In the genomic region with DNA sequence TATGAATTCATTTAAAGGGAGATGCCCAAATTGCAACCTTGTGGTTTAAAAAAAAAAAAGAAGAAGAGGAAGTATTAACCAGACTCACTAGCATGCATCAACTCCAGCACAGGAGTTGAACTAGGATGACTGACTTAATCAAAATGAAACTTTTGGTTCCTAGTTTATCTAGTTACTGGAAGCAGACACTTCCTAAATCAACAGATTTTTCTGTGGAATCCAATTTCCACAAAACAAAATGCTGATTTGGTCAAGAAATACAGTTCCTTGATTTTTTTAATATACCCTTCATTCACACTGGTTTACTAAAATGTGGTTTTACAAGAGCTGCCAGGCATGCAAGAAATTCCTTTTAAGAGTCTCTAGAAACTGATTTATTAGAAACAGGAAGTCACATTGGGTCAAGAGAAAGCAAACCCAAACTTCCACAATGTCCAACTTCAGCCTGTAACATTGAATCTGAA, we compare ENCODE assay signal across 8 cellular contexts. TPM values are rescaled to one million over a fixed set of nuclear protein-coding genes. Genes with fewer than 3 reads are reported as not detected.
A peak's percentile ranks its signal among the peaks of the same experiment; 100 is the strongest.
DNase-seq lines count a peak whose midpoint lies in the region; ATAC-seq and TF ChIP-seq lines count a peak whose summit lies in the region.

No MANE protein-coding gene starts in this region.

- TF ChIP-seq POLR2A in testis (IDR thresholded peaks at IDR 0.05): no peak

- peak; percentile 77 for ATAC-seq in GM21390 (IDR thresholded peaks at IDR 0.05; ENCODE audit: unreplicated experiment)

- no peaks in the 10 kb centered on the region for H3K79me2 ChIP-seq in MM.1S (ENCODE audit: low read length)

- H3K9me2 ChIP-seq in MM.1S (replicated peaks; ENCODE audit: insufficient read depth, low read length): no peaks in the 10 kb centered on the region

- DNase-seq in A172 (ENCODE audit: low spot score) (peak; percentile 46), MM.1S (no peak), fibroblast of pulmonary artery (ENCODE audit: low read depth) (peak; percentile 33), amygdala (lab: John Stamatoyannopoulos, UW) (no peak), testis (no peak)
- no peak for DNase-seq in NK-92 treated with Interleukin-12 subunit alpha and Interleukin-12 subunit beta, amount 100 ng/mL, for 24 hours (lab: John Stamatoyannopoulos, UW)
- DNase-seq in activated T-cell treated with anti-CD3 and anti-CD28 coated beads, Interleukin-2, amount 50 U/mL, for 48 hours: no peak

- H3K27me3 ChIP-seq in MM.1S (replicated peaks; ENCODE audit: insufficient read depth, low read length) (no peaks in the 10 kb centered on the region), testis (no peaks in the 10 kb centered on the region)

- H3K4me3 ChIP-seq in MM.1S (ENCODE audit: low read length) (no peak overlapping the region), fibroblast of pulmonary artery (replicated peaks; ENCODE audit: low read depth, low read length) (no peak overlapping the region), testis (no peak overlapping the region)

- H2AFZ ChIP-seq in MM.1S (ENCODE audit: low read length): no peak overlapping the region

- H3K4me2 ChIP-seq in MM.1S (ENCODE audit: low read depth, low read length): no peak overlapping the region

- H3K36me3 ChIP-seq in MM.1S (replicated peaks; ENCODE audit: insufficient read depth, low read length) (no peaks in the 10 kb centered on the region), testis (ENCODE audit: low read depth, missing control alignments) (no peaks in the 10 kb centered on the region)

- no peak overlapping the region for H3K9ac ChIP-seq in MM.1S (ENCODE audit: low read length)

- H3K27ac ChIP-seq in MM.1S (ENCODE audit: low read length): peak overlapping the region; percentile 18; the same call in 1 of the 2 replicates
- no peak overlapping the region for H3K27ac ChIP-seq in testis

- intact Hi-C loops in testis (cut with DNase I; ENCODE audit: low total_unique reads): no loop called here

- no peaks in the 10 kb centered on the region for H4K20me1 ChIP-seq in MM.1S (ENCODE audit: insufficient read depth, low read length)

- peaks cover 5% of the 10 kb centered on the region; the same call in 1 of the 2 replicates for H3F3A ChIP-seq in MM.1S (ENCODE audit: insufficient read depth, low read length)

- peaks cover 11% of the 10 kb centered on the region for H3K4me1 ChIP-seq in MM.1S (ENCODE audit: low read length)
- peaks cover 24% of the 10 kb centered on the region for H3K4me1 ChIP-seq in testis

- TF ChIP-seq CTCF in MM.1S (IDR thresholded peaks at IDR 0.05; ENCODE audit: low read length) (no peak), fibroblast of pulmonary artery (IDR thresholded peaks at IDR 0.05; ENCODE audit: low read length, missing control alignments) (no peak), testis (IDR thresholded peaks at IDR 0.05) (no peak)

- no peaks in the 10 kb centered on the region for H3K9me3 ChIP-seq in MM.1S (replicated peaks; ENCODE audit: insufficient read depth, low read length)
- H3K9me3 ChIP-seq in testis: no peaks in the 10 kb centered on the region

RNA-seq across cellular contexts. Expression of a gene that starts 41.6 kb away (rescaled TPM):
- 6.4 and 6.5 TPM in 2 replicates for total RNA-seq in A172 (2014; rRNA removed; shearing (Covaris generic))
- total RNA-seq in testis: 10 to 100 TPM; 56.9 to 60.6 TPM
- polyA plus RNA-seq in testis (ENCODE audit: insufficient read depth, low read depth, low replicate concordance): 4.9 TPM

Comparison
In these comparisons a context has a peak if more than half of its experiments do, and no peak if none do; other contexts are left out.
1. DNase-seq: peak in A172 (single experiment) and fibroblast of pulmonary artery (single experiment); none in MM.1S (single experiment), NK-92 treated with Interleukin-12 subunit alpha and Interleukin-12 subunit beta, amount 100 ng/mL, for 24 hours (single experiment), amygdala (0 of 56), testis (single experiment) and activated T-cell treated with anti-CD3 and anti-CD28 coated beads, Interleukin-2, amount 50 U/mL, for 48 hours (0 of 2).